10 cellular contexts compared by ENCODE assay signal in genomic region chr4:121339824-121340223, GRCh38. TPM values are rescaled to one million over a fixed set of nuclear protein-coding genes. Genes with fewer than 3 reads are reported as not detected.
"Had no signal": no experiment of that assay in that cellular context is flagged by ENCODE, and none has a peak within 500 bp of the region (broad histone marks: within the 10 kb centered on the region; RNA-seq: fewer than 3 reads in every experiment).

No MANE protein-coding gene starts in this region.

- H2AFZ ChIP-seq: GM23248 had no signal

- H3K36me3 ChIP-seq: HAP-1 had no signal

- DNase-seq: GOT3, H7, HFFc6 had no signal

- H3K9me3 ChIP-seq: HAP-1 had no signal

- H3K27ac ChIP-seq: GM23248, HL-60 had no signal

- H3K4me3 ChIP-seq: GM23248, HAP-1 had no signal

- H3K4me1 ChIP-seq: HAP-1 had no signal

- ATAC-seq: HCT116, HepG2 had no signal

- H3K9ac ChIP-seq: GM23248 had no signal

RNA-seq across cellular contexts. Expression of gene QRFPR, which starts 41.0 kb away (rescaled TPM):
- total RNA-seq: GM23248, HepG2, HFFc6, HT1080 had no signal
- polyA plus RNA-seq: GM23248, HepG2, IgD-negative memory B cell had no signal
